1 cellular context compared by ENCODE assay signal in the genomic region with DNA sequence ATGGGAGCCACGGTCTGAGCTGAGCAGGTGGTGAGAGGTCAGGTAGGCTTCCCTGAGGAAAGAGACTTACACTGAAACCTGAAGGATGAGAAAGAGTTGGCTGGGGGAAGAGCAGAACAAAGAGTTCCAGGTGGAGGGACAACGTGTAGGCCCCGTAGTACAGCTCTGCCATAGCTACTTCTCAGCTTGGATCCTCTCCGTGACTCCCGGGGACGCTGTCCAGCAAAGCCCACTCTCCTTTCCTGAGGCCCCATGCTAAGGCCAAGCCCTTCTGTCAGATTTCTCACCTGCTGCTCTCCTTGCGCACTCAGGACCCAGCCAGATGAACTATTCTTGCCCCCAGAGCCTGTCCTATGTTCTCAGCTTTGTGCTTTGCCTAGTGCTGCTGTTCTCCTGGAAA.
A peak's percentile ranks its signal among the peaks of the same experiment; 100 is the strongest.
TF ChIP-seq lines count a peak whose summit lies in the region.

No MANE protein-coding gene starts in this region.

TF ChIP-seq in GM23338, 12 proteins besides CTCF, POLR2A, EP300 and RAD21 (continued from another document):
- peak; percentile 25 for TF ChIP-seq REST (IDR thresholded peaks at IDR 0.05; ENCODE audit: unreplicated experiment)
TF ChIP-seq in GM23338: peak in this region for 1.
